Comparison of ENCODE assay signal across 19 cellular contexts in genomic region chr15:49674370-49674769, GRCh38. TPM values are rescaled to one million over a fixed set of nuclear protein-coding genes. Genes with fewer than 3 reads are reported as not detected.
DNase-seq lines count a peak whose midpoint lies in the region; ATAC-seq and TF ChIP-seq lines count a peak whose summit lies in the region.
"Had no signal": no experiment of that assay in that cellular context is flagged by ENCODE, and none has a peak within 500 bp of the region (broad histone marks: within the 10 kb centered on the region; RNA-seq: fewer than 3 reads in every experiment).

No MANE protein-coding gene starts in this region.

- no peaks in the 10 kb centered on the region for H3K9me2 ChIP-seq in PC-3 (replicated peaks; ENCODE audit: low read length)

- no peak for TF ChIP-seq CTCF in PC-3 (conservative IDR thresholded peaks at IDR 0.05; ENCODE audit: low read depth, low read length)
- TF ChIP-seq CTCF in nephron (IDR thresholded peaks at IDR 0.05; ENCODE audit: unreplicated experiment in 3 of 3): no peak

- no peaks in the 10 kb centered on the region for H3K36me3 ChIP-seq in PC-3 (ENCODE audit: low read depth, low read length)

- H3K4me1 Mint-ChIP-seq in nephron: peaks cover 12% of the 10 kb centered on the region
- H3K4me1 Mint-ChIP-seq: activated CD4-positive, alpha-beta T cell treated with anti-CD3 and anti-CD28 coated beads, Interleukin-2, amount 10 ng/mL, durations not matched to agents 24 days and 14 days; activated naive CD8-positive, alpha-beta T cell treated with anti-CD3 and anti-CD28 coated beads, Interleukin-2, amount 50 U/mL, for 24 hours; activated T-helper 17 cell treated with anti-CD3 and anti-CD28 coated beads, Interleukin-2, amount 50 U/mL, for 72 hours; CD4-positive, CD25-positive, alpha-beta regulatory T cell; T-cell had no signal

- peak overlapping the region; percentile 32; the same call in 1 of the 2 replicates for H3K4me3 ChIP-seq in PC-3 (ENCODE audit: low read length)
- H3K4me3 ChIP-seq: K562, psoas muscle had no signal

- no peaks in the 10 kb centered on the region for H3K79me2 ChIP-seq in PC-3 (ENCODE audit: low read length)

- POLR2A ChIA-PET in PC-3 (lab: Charles Lee; ENCODE audit: unreplicated experiment): no interaction called here

- intact Hi-C loops in PC-3 (cut with micrococcal nuclease): loop anchor here (10.0 kb wide), 1 partner anchor 230 kb away; no protein-coding TSS in a partner anchor

- DNase-seq in AG08395 (ENCODE audit: low spot score) (peak; percentile 10), PC-3 (no peak), epithelial cell of prostate (ENCODE audit: low read depth, low spot score) (no peak), DMS 273 treated with DMSO at 0.1 percent for 48 hours (lab: John Stamatoyannopoulos, UW) (no peak)
- DNase-seq: activated CD4-positive, alpha-beta T cell treated with anti-CD3 and anti-CD28 coated beads, Interleukin-2, amount 10 ng/mL, durations not matched to agents 24 days and 14 days; activated naive CD8-positive, alpha-beta T cell treated with anti-CD3 and anti-CD28 coated beads, Interleukin-2, amount 50 U/mL, for 24 hours; CD4-positive, CD25-positive, alpha-beta regulatory T cell; central memory CD4-positive, alpha-beta T cell; islet precursor cell; NCI-H2081 treated with DMSO at 0.1 percent for 48 hours; NCI-H510A; psoas muscle; T-cell had no signal

- peak; percentile 21; the same call in 1 of the 2 replicates for ATAC-seq in PC-3
- ATAC-seq in GM18861 (IDR thresholded peaks at IDR 0.05; ENCODE audit: unreplicated experiment): no peak
- ATAC-seq in GM21367 (IDR thresholded peaks at IDR 0.05; ENCODE audit: unreplicated experiment): no peak
- ATAC-seq in HG03354 (IDR thresholded peaks at IDR 0.05; ENCODE audit: poor library complexity, severe bottlenecking, unreplicated experiment): no peak
- ATAC-seq: activated naive CD8-positive, alpha-beta T cell treated with anti-CD3 and anti-CD28 coated beads, Interleukin-2, amount 50 U/mL, for 24 hours; activated T-helper 17 cell treated with anti-CD3 and anti-CD28 coated beads, Interleukin-2, amount 50 U/mL, for 72 hours; K562; psoas muscle; T-cell had no signal

- H3K9ac ChIP-seq in PC-3 (ENCODE audit: low read length): peak overlapping the region; percentile 58

- CTCF ChIA-PET in PC-3 (lab: Charles Lee): interaction anchor here (0.6 kb wide), 1 partner anchor 354 kb away, joined by 3 read pairs; no protein-coding TSS in a partner anchor

- H3K4me2 ChIP-seq in PC-3 (ENCODE audit: low read length): peak overlapping the region; percentile 78

- peak overlapping the region; percentile 27 to 60 (median 40) for H3K27ac Mint-ChIP-seq in nephron
- H3K27ac Mint-ChIP-seq: activated CD4-positive, alpha-beta T cell treated with anti-CD3 and anti-CD28 coated beads, Interleukin-2, amount 10 ng/mL, durations not matched to agents 24 days and 14 days; activated naive CD8-positive, alpha-beta T cell treated with anti-CD3 and anti-CD28 coated beads, Interleukin-2, amount 50 U/mL, for 24 hours; activated T-helper 17 cell treated with anti-CD3 and anti-CD28 coated beads, Interleukin-2, amount 50 U/mL, for 72 hours; CD4-positive, CD25-positive, alpha-beta regulatory T cell; T-cell had no signal

- H3K27me3 Mint-ChIP-seq in nephron (ENCODE audit: low read depth): no peaks in the 10 kb centered on the region

- H3K27me3 ChIP-seq in PC-3 (ENCODE audit: low read length): no peaks in the 10 kb centered on the region

- H4K20me1 ChIP-seq in PC-3 (ENCODE audit: low read length): no peaks in the 10 kb centered on the region

- no peaks in the 10 kb centered on the region for H3K36me3 Mint-ChIP-seq in nephron (ENCODE audit: low read depth)
- H3K36me3 Mint-ChIP-seq: CD4-positive, CD25-positive, alpha-beta regulatory T cell; T-cell had no signal

- H3K9me3 ChIP-seq in PC-3 (ENCODE audit: low read length): no peaks in the 10 kb centered on the region
- H3K9me3 ChIP-seq: psoas muscle had no signal

- no peak overlapping the region for H2AFZ ChIP-seq in PC-3 (ENCODE audit: low read length)

- peak overlapping the region; percentile 88 for H3K27ac ChIP-seq in PC-3 (ENCODE audit: low read length)
- peak overlapping the region; percentile 51 for H3K27ac ChIP-seq in epithelial cell of prostate
- H3K27ac ChIP-seq: psoas muscle had no signal

- BruUV-seq in PC-3 (replicated peaks; lab: Mats Ljungman, UMichigan): no TSS peak

- no peaks in the 10 kb centered on the region for H3F3A ChIP-seq in PC-3 (ENCODE audit: low read length, unreplicated experiment)

- no peaks in the 10 kb centered on the region for H3K9me3 Mint-ChIP-seq in nephron
- H3K9me3 Mint-ChIP-seq: activated naive CD8-positive, alpha-beta T cell treated with anti-CD3 and anti-CD28 coated beads, Interleukin-2, amount 50 U/mL, for 24 hours; activated T-helper 17 cell treated with anti-CD3 and anti-CD28 coated beads, Interleukin-2, amount 50 U/mL, for 72 hours; T-cell had no signal

- H3K4me3 Mint-ChIP-seq in nephron: no peak overlapping the region
- H3K4me3 Mint-ChIP-seq: activated CD4-positive, alpha-beta T cell treated with anti-CD3 and anti-CD28 coated beads, Interleukin-2, amount 10 ng/mL, durations not matched to agents 24 days and 14 days; activated naive CD8-positive, alpha-beta T cell treated with anti-CD3 and anti-CD28 coated beads, Interleukin-2, amount 50 U/mL, for 24 hours; activated T-helper 17 cell treated with anti-CD3 and anti-CD28 coated beads, Interleukin-2, amount 50 U/mL, for 72 hours; CD4-positive, CD25-positive, alpha-beta regulatory T cell; T-cell had no signal

- H3K4me1 ChIP-seq in PC-3 (ENCODE audit: insufficient read depth, low read length): peaks cover 29% of the 10 kb centered on the region
- H3K4me1 ChIP-seq: psoas muscle had no signal

RNA-seq across cellular contexts. Expression of gene DTWD1, which starts 53.5 kb away (rescaled TPM):
- total RNA-seq in PC-3 (2014; rRNA removed): 9.1 and 10.9 TPM in 2 replicates

RNA-seq across cellular contexts. Expression of gene FAM227B, which starts 53.8 kb away (rescaled TPM):
- 0.98 and 1.6 TPM in 2 replicates for total RNA-seq in PC-3 (2014; rRNA removed)
